8 cellular contexts compared by ENCODE assay signal in the genomic region with DNA sequence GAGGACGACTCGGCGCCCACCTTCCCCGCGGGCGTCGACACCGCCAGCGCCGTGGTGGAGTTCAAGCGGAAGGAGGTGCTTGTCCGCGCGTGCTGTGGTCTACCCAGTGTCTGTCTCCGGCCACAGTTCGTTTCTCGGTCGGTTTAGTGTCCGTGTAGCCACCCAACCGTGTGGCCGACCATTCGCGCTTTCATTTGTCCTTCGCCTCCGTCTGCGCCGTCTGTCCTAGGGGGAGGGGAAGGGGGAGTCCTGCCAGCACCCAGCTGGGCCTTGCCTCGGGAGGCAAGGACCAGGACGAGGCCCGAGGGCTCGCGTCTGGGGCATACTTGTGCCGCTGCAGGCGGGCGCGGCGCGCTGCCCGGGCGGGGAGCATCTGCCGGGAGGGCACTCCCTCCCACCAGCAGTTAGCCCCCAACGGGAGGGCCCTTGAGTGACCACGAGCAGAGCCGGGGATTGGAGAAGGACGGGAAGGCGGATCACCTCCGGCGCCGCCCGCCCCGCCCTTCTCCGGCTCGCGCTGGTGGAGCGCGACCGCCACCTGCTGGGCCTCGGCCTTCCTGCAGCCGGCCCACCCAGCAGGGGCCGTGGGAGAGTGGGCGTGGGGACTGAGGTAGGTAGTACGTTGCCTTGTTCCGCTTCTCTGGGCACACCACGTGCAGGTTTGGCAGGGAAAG. TPM values are rescaled to one million over a fixed set of nuclear protein-coding genes. Genes with fewer than 3 reads are reported as not detected.
A peak's percentile ranks its signal among the peaks of the same experiment; 100 is the strongest.
DNase-seq lines count a peak whose midpoint lies in the region; FAIRE-seq and TF ChIP-seq lines count a peak whose summit lies in the region.

No MANE protein-coding gene starts in this region.

- no peak overlapping the region for H3K23ac ChIP-seq in H9 (ENCODE audit: insufficient read length, low read depth, low read length)

- no peak overlapping the region for H3K27ac ChIP-seq in H9 (ENCODE audit: insufficient read length, low read depth, low read length)

- peaks cover 9% of the 10 kb centered on the region for H3K23me2 ChIP-seq in H9 (ENCODE audit: insufficient read length, low read depth, low read length, poor library complexity, severe bottlenecking)

- H2BK15ac ChIP-seq in H9 (ENCODE audit: low read depth, low read length), result no peak overlapping the region; the same call in 1 of the 2 replicates

- H3K27ac Mint-ChIP-seq in H9, result peak overlapping the region in 1 of 3 experiments; percentile 76; a peak in 1 of 7 replicates

- no peaks in the 10 kb centered on the region for H3K36me3 ChIP-seq in Loucy (ENCODE audit: insufficient read depth, low read length)

- H3K4me3 ChIP-seq in GM08714 (ENCODE audit: low read length), result peak overlapping the region; percentile 27; the same call in 1 of the 2 replicates
- no peak overlapping the region for H3K4me3 ChIP-seq in Loucy (ENCODE audit: low read length, poor library complexity, severe bottlenecking)

- no peak overlapping the region for H2AK5ac ChIP-seq in H9 (ENCODE audit: insufficient read length, low read length)

- H3K27me3 ChIP-seq in H9 (ENCODE audit: insufficient read depth, low read length) (no peaks in the 10 kb centered on the region; the same call in 1 of the 2 replicates), Loucy (ENCODE audit: insufficient read depth, low read length, poor library complexity, severe bottlenecking) (no peaks in the 10 kb centered on the region)

- no peak overlapping the region for H4K5ac ChIP-seq in H9 (ENCODE audit: insufficient read length, low read depth, low read length)

- no peaks in the 10 kb centered on the region for H3K79me1 ChIP-seq in H9 (ENCODE audit: insufficient read depth, low read depth, low read length, poor library complexity, severe bottlenecking)

- peak overlapping the region; percentile 65 for H3K4me2 ChIP-seq in H9 (ENCODE audit: insufficient read depth, insufficient read length, low read length)
- H3K4me2 ChIP-seq in Loucy (ENCODE audit: low read depth, low read length, poor library complexity, severe bottlenecking), result peak overlapping the region; percentile 36

- H3K9me3 ChIP-seq in H9 (ENCODE audit: control insufficient read depth, low read depth, low read length) (no peaks in the 10 kb centered on the region), Loucy (ENCODE audit: insufficient read depth, low read depth, low read length) (no peaks in the 10 kb centered on the region)

- peaks cover 0 to 4% (median 2%) of the 10 kb centered on the region in 3 experiments; a peak in 3 of 7 replicates for H3K36me3 Mint-ChIP-seq in H9 (ENCODE audit: insufficient read depth in 1 of 3, low read depth in 3 of 3)

- H2BK12ac ChIP-seq in H9 (ENCODE audit: insufficient read length, low read depth, low read length), result no peak overlapping the region

- no CpG with 5 or more reads among the region's 64 CpGs for WGBS in H9 (ENCODE audit: extremely low coverage, insufficient read length, low lambda C conversion rate)

- H4K20me1 ChIP-seq in H9 (ENCODE audit: control insufficient read depth, insufficient read depth, insufficient read length) (no peaks in the 10 kb centered on the region), Loucy (ENCODE audit: insufficient read depth, low read length, poor library complexity, severe bottlenecking) (no peaks in the 10 kb centered on the region)

- H3K9me2 ChIP-seq in Loucy (replicated peaks; ENCODE audit: low read depth, low read length), result no peaks in the 10 kb centered on the region

- H3K9ac ChIP-seq in H9 (ENCODE audit: extremely low read depth, insufficient read length, low read length), result no peak overlapping the region
- no peak overlapping the region for H3K9ac ChIP-seq in Loucy (ENCODE audit: low read depth, low read length, poor library complexity, severe bottlenecking)

- H3T11ph ChIP-seq in H9 (ENCODE audit: low read length), result no peak overlapping the region

- no peak overlapping the region for H2BK5ac ChIP-seq in H9 (ENCODE audit: insufficient read length, low read length)

- FAIRE-seq in urothelium cell line (lab: Jason Lieb, UNC), result peak; percentile 99

- no peak overlapping the region for H4K8ac ChIP-seq in H9 (replicated peaks; ENCODE audit: insufficient read length, low read depth, low read length)

- peak overlapping the region; percentile 81; the same call in 1 of the 2 replicates for H3K14ac ChIP-seq in H9 (ENCODE audit: insufficient read depth, low read length)

- H3K79me2 ChIP-seq in H9 (ENCODE audit: insufficient read depth, low read length), result no peaks in the 10 kb centered on the region
- H3K79me2 ChIP-seq in Loucy (ENCODE audit: insufficient read depth, low read length), result no peaks in the 10 kb centered on the region

- H3K27me3 Mint-ChIP-seq in H9 (ENCODE audit: low read depth), result peaks cover 31% of the 10 kb centered on the region

- H2BK120ac ChIP-seq in H9 (ENCODE audit: low read depth, low read length, poor library complexity, severe bottlenecking), result no peak overlapping the region

- H3K4ac ChIP-seq in H9 (ENCODE audit: low read depth, low read length), result no peak overlapping the region

- H3K56ac ChIP-seq in H9 (ENCODE audit: insufficient read length, low read depth, low read length), result no peak overlapping the region

- H3F3A ChIP-seq in Loucy (ENCODE audit: low read depth), result no peaks in the 10 kb centered on the region

- H2AFZ ChIP-seq in H9 (ENCODE audit: low read length) (no peak overlapping the region), Loucy (ENCODE audit: low read length) (no peak overlapping the region)

- H3K4me1 ChIP-seq in H9 (ENCODE audit: insufficient read depth, low read length), result no peaks in the 10 kb centered on the region
- H3K4me1 ChIP-seq in Loucy (ENCODE audit: insufficient read depth, low read length, poor library complexity, severe bottlenecking), result peaks cover 18% of the 10 kb centered on the region

- peaks cover 2 to 4% of the 10 kb centered on the region in 2 experiments; a peak in 2 of 4 replicates for H3K4me1 Mint-ChIP-seq in H9

- H3K18ac ChIP-seq in H9 (ENCODE audit: insufficient read length, low read depth, low read length), result peak overlapping the region; percentile 65

- H3K9me3 Mint-ChIP-seq in H9, result peaks cover 0 to 2% of the 10 kb centered on the region in 2 experiments; a peak in 1 of 5 replicates

- peak overlapping the region; percentile 69 to 83 for H3K4me3 Mint-ChIP-seq in H9

- H2BK20ac ChIP-seq in H9 (ENCODE audit: low read depth, low read length, poor library complexity, severe bottlenecking), result no peak overlapping the region

- no peak overlapping the region for H4K91ac ChIP-seq in H9 (ENCODE audit: insufficient read length, low read depth, low read length)

- TF ChIP-seq CTCF in H9 (conservative IDR thresholded peaks at IDR 0.05) (peak; percentile 99), Loucy (conservative IDR thresholded peaks at IDR 0.05; ENCODE audit: low read length) (peak; percentile 80)

- DNase-seq in H9 (peak; percentile 90), T-helper 2 cell (peak; percentile 58 to 74 (median 65)), anterior cingulate cortex (lab: John Stamatoyannopoulos, UW) (peak in 55 of 58 donors; percentile 10 to 80 (median 57)), hepatic stellate cell (ENCODE audit: low spot score) (peak; percentile 91), pulmonary artery endothelial cell (ENCODE audit: low read depth, low spot score) (peak; percentile 11), urothelium cell line (ENCODE audit: low spot score) (peak; percentile 98)

RNA-seq across cellular contexts. Expression of a gene that starts 28.4 kb away (rescaled TPM):
- total RNA-seq in H9 (2021) (11.2 and 12.2 TPM in 2 replicates), pulmonary artery endothelial cell (0.04 and 0.07 TPM in 2 replicates)

RNA-seq across cellular contexts. Expression of a gene that starts 33.0 kb away (rescaled TPM):
- total RNA-seq in H9 (2021) (8.9 and 9.7 TPM in 2 replicates), pulmonary artery endothelial cell (12.7 and 17.3 TPM in 2 replicates)

Comparison
In these comparisons a context has a peak if more than half of its experiments do, and no peak if none do; other contexts are left out.
1. DNase-seq: peak in every context shown above with its lines; median percentile 98 in urothelium cell line; 91 in hepatic stellate cell; 90 in H9; 65 in T-helper 2 cell; 57 in anterior cingulate cortex; 11 in pulmonary artery endothelial cell.
2. RNA of a gene that starts 28.4 kb away (total RNA-seq): 11.2 to 12.2 TPM in H9; 0.04 to 0.07 TPM in pulmonary artery endothelial cell; every median in the first group is over 10 times any median in the second.